ENCODE assay signal across 15 cellular contexts in the genomic region with DNA sequence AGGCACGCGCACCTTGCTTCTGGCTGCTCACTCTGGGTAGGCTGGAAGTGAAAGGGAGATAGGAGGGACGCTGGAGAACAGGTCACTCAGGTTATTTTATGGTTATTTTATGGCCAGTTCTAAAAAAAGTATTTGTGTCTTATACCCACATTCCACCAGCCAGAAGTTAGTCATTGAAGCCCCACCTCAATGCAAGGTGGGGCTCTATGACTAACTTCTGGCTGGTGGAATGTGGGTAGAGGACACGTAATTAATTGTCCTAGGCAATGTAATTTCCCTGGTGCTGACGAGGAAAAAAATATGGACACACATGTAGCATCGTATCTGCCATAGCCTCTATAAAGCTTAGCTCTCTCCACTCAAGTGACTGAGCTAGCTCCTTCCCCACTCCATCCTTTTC.
"Had no signal": no experiment of that assay in that cellular context is flagged by ENCODE, and none has a peak within 500 bp of the region (broad histone marks: within the 10 kb centered on the region; RNA-seq: fewer than 3 reads in every experiment).

No MANE protein-coding gene starts in this region.

- H3K27ac ChIP-seq: left lung, prostate gland, upper lobe of right lung, WERI-Rb-1 had no signal

- H3K27me3 Mint-ChIP-seq: T-cell had no signal

- H3K4me1 ChIP-seq: left lung, prostate gland, upper lobe of right lung had no signal

- H3K4me3 Mint-ChIP-seq: activated CD4-positive, alpha-beta T cell treated with anti-CD3 and anti-CD28 coated beads for 36 hours; nephron; T-cell had no signal

- ATAC-seq: activated CD4-positive, alpha-beta T cell treated with anti-CD3 and anti-CD28 coated beads for 36 hours; left lung; sciatic nerve; T-cell; upper lobe of right lung had no signal

- H3K9me3 Mint-ChIP-seq: nephron, T-cell had no signal

- H3K36me3 Mint-ChIP-seq: T-cell had no signal

- H3K36me3 ChIP-seq: left lung, prostate gland, upper lobe of right lung, WERI-Rb-1 had no signal

- H3K4me1 Mint-ChIP-seq: activated CD4-positive, alpha-beta T cell treated with anti-CD3 and anti-CD28 coated beads for 36 hours; T-cell had no signal

- H3K4me3 ChIP-seq: left lung, prostate gland, upper lobe of right lung had no signal

- H3K27ac Mint-ChIP-seq: activated CD4-positive, alpha-beta T cell treated with anti-CD3 and anti-CD28 coated beads for 36 hours; T-cell had no signal

- H3K9me3 ChIP-seq: left lung, prostate gland, upper lobe of right lung had no signal

- DNase-seq: activated CD4-positive, alpha-beta T cell treated with anti-CD3 and anti-CD28 coated beads for 36 hours; activated naive CD4-positive, alpha-beta T cell treated with Interleukin-2 at 50 U/mL for 16 hours; central memory CD4-positive, alpha-beta T cell; cortex of kidney; effector CD8-positive, alpha-beta T cell; left lung; mesenchymal stem cell; stimulated activated CD4-positive, alpha-beta T cell treated with anti-CD3 and anti-CD28 coated beads, Interleukin-2, amount 100 ng/mL, for 24 hours; stimulated activated naive CD4-positive, alpha-beta T cell; T-cell; upper lobe of right lung; WERI-Rb-1 had no signal

- H3K27me3 ChIP-seq: left lung, upper lobe of right lung had no signal
